ENCODE assay signal across 10 cellular contexts in genomic region chr3:195583831-195584542, GRCh38. TPM values are rescaled to one million over a fixed set of nuclear protein-coding genes. Genes with fewer than 3 reads are reported as not detected.
DNase-seq lines count a peak whose midpoint lies in the region; ATAC-seq and TF ChIP-seq lines count a peak whose summit lies in the region.
"Had no signal": no experiment of that assay in that cellular context is flagged by ENCODE, and none has a peak within 500 bp of the region (broad histone marks: within the 10 kb centered on the region; RNA-seq: fewer than 3 reads in every experiment).

APOD (minus strand) TSS chr3:195583940; CDS start chr3:195579461, 4,479 bp downstream.

- no peak within 1 kb of the TSS for H3K27ac ChIP-seq in adipose tissue (ENCODE audit: low read depth, low read length)
- H3K27ac ChIP-seq in heart right ventricle = peak within 1 kb of the TSS; percentile 21 to 83 (median 66)
- H3K27ac ChIP-seq in skeletal muscle tissue (ENCODE audit: low read depth, low read length) = peak within 1 kb of the TSS; percentile 13

- TF ChIP-seq CTCF in heart right ventricle (IDR thresholded peaks at IDR 0.05) (no peak), BE2C (IDR thresholded peaks at IDR 0.05; ENCODE audit: low read depth, low read length) (no peak)

- ATAC-seq in heart right ventricle (peak; percentile 73 to 91 (median 86)), GM21786 (IDR thresholded peaks at IDR 0.05; ENCODE audit: unreplicated experiment) (no peak)

- 31 to 52% (median 40%) methylated on average over 16 of the region's 16 CpGs for WGBS in adipose tissue, 3 donors
- WGBS in heart right ventricle, 2 donors = 35 to 49% methylated on average over 16 of the region's 16 CpGs

- peaks cover 0 to 6% (median 0%) of the 10 kb centered on the region in 9 donors for H3K36me3 ChIP-seq in heart right ventricle
- peaks cover 0 to 1% (median 0%) of the 10 kb centered on the region in 3 donors for H3K36me3 ChIP-seq in skeletal muscle tissue (ENCODE audit: control insufficient read depth in 3 of 3, insufficient read depth in 3 of 3, low read length in 3 of 3)
- H3K36me3 ChIP-seq in BE2C = no peaks in the 10 kb centered on the region

- H3K27me3 ChIP-seq in heart right ventricle (peaks cover 0 to 24% (median 0%) of the 10 kb centered on the region in 7 donors), skeletal muscle tissue (ENCODE audit: control insufficient read depth in 3 of 3, insufficient read depth in 3 of 3, low read length in 3 of 3) (no peaks in the 10 kb centered on the region), BE2C (no peaks in the 10 kb centered on the region)

- H3K4me1 ChIP-seq in heart right ventricle = peaks cover 0 to 42% (median 16%) of the 10 kb centered on the region in 9 donors
- H3K4me1 ChIP-seq in skeletal muscle tissue (ENCODE audit: control insufficient read depth in 3 of 3, insufficient read depth in 3 of 3, low read length in 3 of 3) = peaks cover 12 to 23% (median 19%) of the 10 kb centered on the region in 3 donors
- H3K4me1 ChIP-seq in BE2C = no peaks in the 10 kb centered on the region

- DNase-seq in HCEC 1CT (peak; percentile 24), heart right ventricle (peak; percentile 57 to 78), COLO668 (lab: John Stamatoyannopoulos, UW; ENCODE audit: unreplicated experiment) (no peak), BE2C (no peak)
- DNase-seq in effector CD8-positive, alpha-beta T cell (lab: John Stamatoyannopoulos, UW) = no peak
- DNase-seq: activated naive CD8-positive, alpha-beta T cell treated with anti-CD3 and anti-CD28 coated beads, Interleukin-2, amount 10 ng/mL, durations not matched to agents 7 days and 5 days; NCI-H2029 had no signal

- no peak within 1 kb of the TSS for H3K9ac ChIP-seq in skeletal muscle tissue (ENCODE audit: low read depth in 1 of 3, low read length in 3 of 3)

- peak within 1 kb of the TSS in 8 of 10 donors; percentile 20 to 48 (median 38) for H3K4me3 ChIP-seq in heart right ventricle
- peak within 1 kb of the TSS; percentile 30 to 60 (median 41) for H3K4me3 ChIP-seq in skeletal muscle tissue (ENCODE audit: low read length in 3 of 3)
- no peak within 1 kb of the TSS for H3K4me3 ChIP-seq in BE2C (ENCODE audit: low read depth, low read length)

- intact Hi-C loops in heart right ventricle (cut with DNase I) = no loop called here

- H3K9me3 ChIP-seq in heart right ventricle = peaks cover 0 to 2% (median 0%) of the 10 kb centered on the region in 11 donors
- no peaks in the 10 kb centered on the region for H3K9me3 ChIP-seq in skeletal muscle tissue (ENCODE audit: control insufficient read depth in 3 of 3, low read length in 3 of 3)
- no peaks in the 10 kb centered on the region for H3K9me3 ChIP-seq in BE2C

RNA-seq across cellular contexts. Expression of gene APOD, which starts in this region (rescaled TPM):
- polyA plus RNA-seq in adipose tissue (100 to 1,000 TPM in 2 of 3 donors, 10 to 100 TPM in 1; 70.3 to 618 (median 602) TPM), heart right ventricle (100 to 1,000 TPM; 199 to 235 TPM)
- total RNA-seq in heart right ventricle (100 to 1,000 TPM in 6 of 10 donors, 10 to 100 TPM in 4; 73.9 to 582 (median 104) TPM), skeletal muscle tissue (20.4 TPM)
- not detected for polyA plus RNA-seq in BE2C (2012; ENCODE audit: insufficient read depth, insufficient read length, low read depth)
- total RNA-seq: activated naive CD8-positive, alpha-beta T cell treated with anti-CD3 and anti-CD28 coated beads, Interleukin-2, amount 10 ng/mL, durations not matched to agents 7 days and 5 days had no signal

Comparison
In these comparisons a context has a peak if more than half of its experiments do, and no peak if none do; other contexts are left out.
1. DNase-seq: peak in HCEC 1CT (single experiment) and heart right ventricle (2 of 2); none in effector CD8-positive, alpha-beta T cell (single experiment), COLO668 (single experiment) and BE2C (single experiment).